10 cellular contexts compared by ENCODE assay signal in the genomic region with DNA sequence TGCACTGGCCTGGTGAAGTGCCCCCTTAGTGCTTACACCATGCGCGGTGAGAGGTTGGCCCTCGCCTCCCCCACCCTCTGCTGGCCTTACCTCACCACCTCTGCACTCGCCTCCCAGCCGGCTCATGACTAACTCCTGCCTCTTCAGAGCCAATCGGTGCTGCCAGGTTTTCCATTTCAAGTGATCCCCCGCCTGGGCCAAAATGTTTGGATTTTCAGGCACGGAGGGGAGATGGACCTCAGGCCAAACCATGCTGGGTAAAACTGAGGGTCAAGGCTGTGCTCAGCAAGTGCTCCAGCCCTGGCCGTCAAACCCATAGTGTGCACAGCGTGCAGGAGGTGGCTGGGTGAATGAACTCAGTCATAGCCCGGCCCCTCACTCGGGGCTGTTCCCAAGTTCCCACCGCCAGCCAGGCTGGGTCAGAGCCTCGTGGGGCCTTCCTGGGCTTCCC.
A peak's percentile ranks its signal among the peaks of the same experiment; 100 is the strongest.
DNase-seq lines count a peak whose midpoint lies in the region; ATAC-seq, FAIRE-seq and TF ChIP-seq lines count a peak whose summit lies in the region.
"Had no signal": no experiment of that assay in that cellular context is flagged by ENCODE, and none has a peak within 500 bp of the region (broad histone marks: within the 10 kb centered on the region; RNA-seq: fewer than 3 reads in every experiment).

No MANE protein-coding gene starts in this region.

- H3K4me1 Mint-ChIP-seq in H9 = peaks cover 28 to 50% of the 10 kb centered on the region in 2 experiments
- H3K4me1 Mint-ChIP-seq in stimulated activated memory B cell treated with anti-CD40 and anti-IgM and Interleukin-4, amounts not matched to agents 10 μg/mL and 1 μg/mL and 100 μg/mL, for 72 hours = peaks cover 69% of the 10 kb centered on the region

- H3K14ac ChIP-seq in H9 (ENCODE audit: insufficient read depth, low read length) = no peak overlapping the region

- H3K18ac ChIP-seq in H9 (ENCODE audit: insufficient read length, low read depth, low read length) = no peak overlapping the region

- H4K20me1 ChIP-seq in H9 (ENCODE audit: control insufficient read depth, insufficient read depth, insufficient read length) = no peaks in the 10 kb centered on the region

- no peak overlapping the region for H3K9ac ChIP-seq in H9 (ENCODE audit: extremely low read depth, insufficient read length, low read length)

- no peak overlapping the region for H2BK5ac ChIP-seq in H9 (ENCODE audit: insufficient read length, low read length)

- no peak overlapping the region for H2BK15ac ChIP-seq in H9 (ENCODE audit: low read depth, low read length)

- no peak overlapping the region for H2BK12ac ChIP-seq in H9 (ENCODE audit: insufficient read length, low read depth, low read length)

- no peak overlapping the region for H3T11ph ChIP-seq in H9 (ENCODE audit: low read length)

- no peak for ATAC-seq in stimulated activated memory B cell treated with anti-CD40 and anti-IgM and Interleukin-4, amounts not matched to agents 10 μg/mL and 1 μg/mL and 100 μg/mL, for 72 hours
- no peak for ATAC-seq in HG02623 (IDR thresholded peaks at IDR 0.05; ENCODE audit: unreplicated experiment)

- no peak overlapping the region for H3K27ac ChIP-seq in H9 (ENCODE audit: insufficient read length, low read depth, low read length)

- H3K4me2 ChIP-seq in H9 (ENCODE audit: insufficient read depth, insufficient read length, low read length) = no peak overlapping the region

- H2BK120ac ChIP-seq in H9 (ENCODE audit: low read depth, low read length, poor library complexity, severe bottlenecking) = no peak overlapping the region

- no CpG with 5 or more reads among the region's 14 CpGs for WGBS in H9 (ENCODE audit: extremely low coverage, insufficient read length, low lambda C conversion rate)

- no peak for TF ChIP-seq CTCF in H9 (conservative IDR thresholded peaks at IDR 0.05)
- no peak for TF ChIP-seq CTCF in GM10266 (IDR thresholded peaks at IDR 0.05; ENCODE audit: control insufficient read depth, insufficient read depth, low read depth, missing control alignments)

- H3K79me2 ChIP-seq in H9 (ENCODE audit: insufficient read depth, low read length) = 0 out of 2 replicates have a peak, but pooled peaks cover 1% of the 10 kb centered on the region

- peaks cover 1% of the 10 kb centered on the region; the same call in 1 of the 2 replicates for H3K27me3 Mint-ChIP-seq in H9 (ENCODE audit: low read depth)
- H3K27me3 Mint-ChIP-seq in stimulated activated memory B cell treated with anti-CD40 and anti-IgM and Interleukin-4, amounts not matched to agents 10 μg/mL and 1 μg/mL and 100 μg/mL, for 72 hours = no peaks in the 10 kb centered on the region

- no peaks in the 10 kb centered on the region; a peak in 1 of 5 replicates for H3K9me3 Mint-ChIP-seq in H9
- H3K9me3 Mint-ChIP-seq in stimulated activated memory B cell treated with anti-CD40 and anti-IgM and Interleukin-4, amounts not matched to agents 10 μg/mL and 1 μg/mL and 100 μg/mL, for 72 hours = no peaks in the 10 kb centered on the region

- H3K23me2 ChIP-seq in H9 (ENCODE audit: insufficient read length, low read depth, low read length, poor library complexity, severe bottlenecking) = no peaks in the 10 kb centered on the region

- H2BK20ac ChIP-seq in H9 (ENCODE audit: low read depth, low read length, poor library complexity, severe bottlenecking) = no peak overlapping the region

- no peak for TF ChIP-seq POLR2A in GM12891 (IDR thresholded peaks at IDR 0.05; ENCODE audit: low read depth, low read length)

- H3K27me3 ChIP-seq in H9 (ENCODE audit: insufficient read depth, low read length) = no peaks in the 10 kb centered on the region

- no peak overlapping the region for H2AK5ac ChIP-seq in H9 (ENCODE audit: insufficient read length, low read length)

- H3K4ac ChIP-seq in H9 (ENCODE audit: low read depth, low read length) = no peak overlapping the region

- no peaks in the 10 kb centered on the region for H3K79me1 ChIP-seq in H9 (ENCODE audit: insufficient read depth, low read depth, low read length, poor library complexity, severe bottlenecking)

- H3K9me3 ChIP-seq in H9 (ENCODE audit: control insufficient read depth, low read depth, low read length) = no peaks in the 10 kb centered on the region

- peaks cover 4% of the 10 kb centered on the region; the same call in 1 of the 2 replicates for H3K4me1 ChIP-seq in H9 (ENCODE audit: insufficient read depth, low read length)

- no peak for FAIRE-seq in GM12891 (lab: Jason Lieb, UNC)

- H3K27ac Mint-ChIP-seq in H9 = peak overlapping the region; percentile 93 to 96 (median 93); a peak in 5 of 7 replicates
- peak overlapping the region; percentile 61 for H3K27ac Mint-ChIP-seq in stimulated activated memory B cell treated with anti-CD40 and anti-IgM and Interleukin-4, amounts not matched to agents 10 μg/mL and 1 μg/mL and 100 μg/mL, for 72 hours

- DNase-seq in H9 (peak; percentile 80), astrocyte of the hippocampus (ENCODE audit: low read depth, low spot score) (peak; percentile 90), iris pigment epithelial cell (ENCODE audit: low read depth) (peak; percentile 83), GM12891 (ENCODE audit: insufficient read length, low spot score) (no peak), GM10266 (ENCODE audit: extremely low spot score) (no peak), NCI-H345 (lab: John Stamatoyannopoulos, UW) (no peak)
- DNase-seq: central memory CD4-positive, alpha-beta T cell; NCI-H1048 had no signal

- H4K91ac ChIP-seq in H9 (ENCODE audit: insufficient read length, low read depth, low read length) = no peak overlapping the region

- H3K23ac ChIP-seq in H9 (ENCODE audit: insufficient read length, low read depth, low read length) = no peak overlapping the region

- H4K5ac ChIP-seq in H9 (ENCODE audit: insufficient read length, low read depth, low read length) = no peak overlapping the region

- H3K56ac ChIP-seq in H9 (ENCODE audit: insufficient read length, low read depth, low read length) = no peak overlapping the region

- H3K4me3 Mint-ChIP-seq in H9 = peak overlapping the region in 1 of 2 experiments; percentile 43; a peak in 2 of 5 replicates
- no peak overlapping the region for H3K4me3 Mint-ChIP-seq in stimulated activated memory B cell treated with anti-CD40 and anti-IgM and Interleukin-4, amounts not matched to agents 10 μg/mL and 1 μg/mL and 100 μg/mL, for 72 hours

- H2AFZ ChIP-seq in H9 (ENCODE audit: low read length) = no peak overlapping the region

- H4K8ac ChIP-seq in H9 (replicated peaks; ENCODE audit: insufficient read length, low read depth, low read length) = no peak overlapping the region

- H3K36me3 Mint-ChIP-seq in H9 (ENCODE audit: insufficient read depth in 1 of 3, low read depth in 3 of 3) = peaks cover 4 to 18% (median 6%) of the 10 kb centered on the region in 3 experiments; a peak in 6 of 7 replicates
- peaks cover 12% of the 10 kb centered on the region for H3K36me3 Mint-ChIP-seq in stimulated activated memory B cell treated with anti-CD40 and anti-IgM and Interleukin-4, amounts not matched to agents 10 μg/mL and 1 μg/mL and 100 μg/mL, for 72 hours

TF ChIP-seq in GM12891, 5 proteins besides CTCF, POLR2A, EP300 and RAD21:
- TF ChIP-seq TAF1 (IDR thresholded peaks at IDR 0.05; ENCODE audit: low read depth, low read length) (no peak), POLR2AphosphoS5 (IDR thresholded peaks at IDR 0.05; ENCODE audit: low read depth, low read length) (no peak), SPI1 (IDR thresholded peaks at IDR 0.05; ENCODE audit: low read depth, low read length) (no peak), PAX5 (IDR thresholded peaks at IDR 0.05; ENCODE audit: insufficient read depth, low read length, severe bottlenecking) (no peak), POU2F2 (IDR thresholded peaks at IDR 0.05; ENCODE audit: low read depth, low read length) (no peak)

Comparison
In these comparisons a context has a peak if more than half of its experiments do, and no peak if none do; other contexts are left out.
1. DNase-seq: peak in H9 (single experiment), astrocyte of the hippocampus (single experiment) and iris pigment epithelial cell (single experiment); none in GM12891 (single experiment), GM10266 (single experiment) and NCI-H345 (single experiment).